8 cellular contexts compared by ENCODE assay signal in genomic region chr4:2186133-2186864, GRCh38. TPM values are rescaled to one million over a fixed set of nuclear protein-coding genes. Genes with fewer than 3 reads are reported as not detected.
DNase-seq lines count a peak whose midpoint lies in the region; ATAC-seq and TF ChIP-seq lines count a peak whose summit lies in the region.

No MANE protein-coding gene starts in this region.

- intact Hi-C loops in psoas muscle (cut with DNase I) = loop anchor here (5.0 to 10.0 kb wide), 3 partner anchors 191 to 274 kb away; no protein-coding TSS in a partner anchor

- H3K9me3 ChIP-seq in psoas muscle = no peaks in the 10 kb centered on the region

- no peaks in the 10 kb centered on the region for H3K27me3 ChIP-seq in psoas muscle (ENCODE audit: insufficient read depth in 3 of 3, low read length in 2 of 3)

- no peak overlapping the region for H3K27ac ChIP-seq in psoas muscle

- DNase-seq in NCI-H1417 (lab: John Stamatoyannopoulos, UW) = peak in 2 of 3 experiments; percentile 30 to 36
- DNase-seq in NCI-H1417 treated with DMSO at 0.1 percent for 48 hours (lab: John Stamatoyannopoulos, UW) = no peak
- DNase-seq in NCI-H526 (lab: John Stamatoyannopoulos, UW) = peak; percentile 56 to 90
- peak; percentile 5 to 30 for DNase-seq in dermis microvascular lymphatic vessel endothelial cell (ENCODE audit: low read depth in 2 of 2)
- no peak for DNase-seq in psoas muscle
- no peak for DNase-seq in putamen (ENCODE audit: low spot score)
- no peak for DNase-seq in T-helper 9 cell
- DNase-seq in activated effector memory CD4-positive, alpha-beta T cell treated with anti-CD3 and anti-CD28 coated beads, Interleukin-2, amount 50 U/mL, for 16 hours = no peak

- no peaks in the 10 kb centered on the region for H3K36me3 ChIP-seq in psoas muscle (ENCODE audit: insufficient read depth in 1 of 2, low read depth in 1 of 2)

- 48 to 57% (median 51%) methylated on average over 9 of the region's 9 CpGs for WGBS in psoas muscle, 3 donors

- peak in 2 of 4 donors; percentile 48 to 60 for ATAC-seq in psoas muscle

- H3K4me3 ChIP-seq in psoas muscle = no peak overlapping the region

- peak; percentile 35 for TF ChIP-seq CTCF in psoas muscle (IDR thresholded peaks at IDR 0.05)

- H3K4me1 ChIP-seq in psoas muscle = no peaks in the 10 kb centered on the region

RNA-seq across cellular contexts. Expression of gene HAUS3, which starts 55.6 kb away (rescaled TPM):
- total RNA-seq in dermis microvascular lymphatic vessel endothelial cell = 5.8 and 7.0 TPM in 2 replicates
- 1 to 10 TPM; 4.2 to 7.4 (median 5.1) TPM for total RNA-seq in psoas muscle
- polyA plus RNA-seq in psoas muscle = 10 to 100 TPM in 1 of 3 donors, 1 to 10 TPM in 2; 5.3 to 16.1 (median 5.8) TPM

RNA-seq across cellular contexts. Expression of gene POLN, which starts 55.6 kb away (rescaled TPM):
- total RNA-seq in dermis microvascular lymphatic vessel endothelial cell = 1.9 TPM in 2 replicates
- total RNA-seq in psoas muscle = 1 to 10 TPM in 3 of 4 donors, under 1 TPM in 1; 0.84 to 3.0 (median 1.8) TPM
- under 1 TPM; 0.44 to 0.95 (median 0.80) TPM for polyA plus RNA-seq in psoas muscle

Comparison
In these comparisons a context has a peak if more than half of its experiments do, and no peak if none do; other contexts are left out.
1. DNase-seq: peak in NCI-H1417 (2 of 3), NCI-H526 (2 of 2) and dermis microvascular lymphatic vessel endothelial cell (2 of 2); none in NCI-H1417 treated with DMSO at 0.1 percent for 48 hours (single experiment), psoas muscle (0 of 2), putamen (single experiment), T-helper 9 cell (single experiment) and activated effector memory CD4-positive, alpha-beta T cell treated with anti-CD3 and anti-CD28 coated beads, Interleukin-2, amount 50 U/mL, for 16 hours (single experiment).